In genomic region chr5:107063511-107063910, GRCh38 we compare ENCODE assay signal across 1 cellular context.
TF ChIP-seq lines count a peak whose summit lies in the region.

No MANE protein-coding gene starts in this region.

TF ChIP-seq in GM23338, 12 proteins besides CTCF, POLR2A, EP300 and RAD21 (continued from another document):
- TF ChIP-seq REST (IDR thresholded peaks at IDR 0.05; ENCODE audit: unreplicated experiment) (no peak), JUNB (IDR thresholded peaks at IDR 0.05; ENCODE audit: unreplicated experiment) (no peak)
TF ChIP-seq in GM23338: peak in this region for 0.
